In the genomic region with DNA sequence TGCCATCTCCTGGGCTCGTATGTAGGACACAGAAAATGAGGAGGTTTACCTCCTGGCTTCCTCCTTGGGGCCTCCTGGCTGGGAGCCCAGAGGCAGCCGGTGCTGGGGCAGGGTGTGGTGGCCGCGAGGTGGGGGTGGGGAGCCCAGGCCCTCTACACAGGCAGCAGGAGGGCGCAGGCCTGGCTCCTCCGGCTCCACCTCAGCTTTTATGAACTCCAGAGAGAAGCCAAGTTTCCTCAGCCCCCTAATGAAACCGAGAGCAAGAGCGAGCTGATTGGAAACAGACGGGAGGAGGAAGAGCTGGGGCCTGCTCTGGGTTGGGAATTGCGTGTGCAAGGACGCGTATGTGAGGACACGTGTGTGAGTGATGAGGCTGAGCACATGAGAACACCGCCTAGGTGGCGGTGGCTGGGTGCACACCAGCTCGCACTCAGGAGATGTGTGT, we compare ENCODE assay signal across 11 cellular contexts. TPM values are rescaled to one million over a fixed set of nuclear protein-coding genes. Genes with fewer than 3 reads are reported as not detected.
DNase-seq lines count a peak whose midpoint lies in the region; ATAC-seq and TF ChIP-seq lines count a peak whose summit lies in the region.
"Had no signal": no experiment of that assay in that cellular context is flagged by ENCODE, and none has a peak within 500 bp of the region (broad histone marks: within the 10 kb centered on the region; RNA-seq: fewer than 3 reads in every experiment).

No MANE protein-coding gene starts in this region.

- H3K4me1 ChIP-seq in uterus, result peaks cover 25 to 26% of the 10 kb centered on the region in 2 donors

- no peaks in the 10 kb centered on the region for H3K9me3 Mint-ChIP-seq in activated naive CD8-positive, alpha-beta T cell treated with anti-CD3 and anti-CD28 coated beads, Interleukin-2, amount 50 U/mL, for 24 hours
- H3K9me3 Mint-ChIP-seq in activated CD4-positive, alpha-beta memory T cell treated with anti-CD3 and anti-CD28 coated beads for 36 hours, result no peaks in the 10 kb centered on the region
- H3K9me3 Mint-ChIP-seq: activated naive CD8-positive, alpha-beta T cell treated with anti-CD3 and anti-CD28 coated beads, Interleukin-2, amount 10 ng/mL, durations not matched to agents 7 days and 5 days; CD4-positive, CD25-positive, alpha-beta regulatory T cell; IgD-negative memory B cell had no signal

- H3K9me3 ChIP-seq in uterus, result no peaks in the 10 kb centered on the region

- H3K27ac ChIP-seq in uterus, result peak overlapping the region; percentile 93

- no peaks in the 10 kb centered on the region for H3K27me3 Mint-ChIP-seq in activated naive CD8-positive, alpha-beta T cell treated with anti-CD3 and anti-CD28 coated beads, Interleukin-2, amount 50 U/mL, for 24 hours
- no peaks in the 10 kb centered on the region for H3K27me3 Mint-ChIP-seq in activated CD4-positive, alpha-beta memory T cell treated with anti-CD3 and anti-CD28 coated beads for 36 hours

- CTCF ChIA-PET in activated CD4-positive, alpha-beta memory T cell treated with anti-CD3 and anti-CD28 coated beads for 36 hours (lab: Charles Lee), result interaction anchor here (0.9 to 2.2 kb wide), 6 partner anchors 15 to 114 kb away, joined by 3 to 11 read pairs (median 4); no protein-coding TSS in a partner anchor

- no peak for ATAC-seq in activated naive CD8-positive, alpha-beta T cell treated with anti-CD3 and anti-CD28 coated beads, Interleukin-2, amount 50 U/mL, for 24 hours
- no peak for ATAC-seq in GM18505 (IDR thresholded peaks at IDR 0.05; ENCODE audit: unreplicated experiment)

- H3K27me3 ChIP-seq in uterus, result no peaks in the 10 kb centered on the region

- no peaks in the 10 kb centered on the region for H3K36me3 Mint-ChIP-seq in activated naive CD8-positive, alpha-beta T cell treated with anti-CD3 and anti-CD28 coated beads, Interleukin-2, amount 50 U/mL, for 24 hours (ENCODE audit: low read depth)
- no peaks in the 10 kb centered on the region for H3K36me3 Mint-ChIP-seq in activated CD4-positive, alpha-beta memory T cell treated with anti-CD3 and anti-CD28 coated beads for 36 hours
- H3K36me3 Mint-ChIP-seq: activated naive CD8-positive, alpha-beta T cell treated with anti-CD3 and anti-CD28 coated beads, Interleukin-2, amount 10 ng/mL, durations not matched to agents 7 days and 5 days; CD4-positive, CD25-positive, alpha-beta regulatory T cell; IgD-negative memory B cell had no signal

- no peak overlapping the region for H3K27ac Mint-ChIP-seq in activated naive CD8-positive, alpha-beta T cell treated with anti-CD3 and anti-CD28 coated beads, Interleukin-2, amount 50 U/mL, for 24 hours
- H3K27ac Mint-ChIP-seq in activated CD4-positive, alpha-beta memory T cell treated with anti-CD3 and anti-CD28 coated beads for 36 hours, result no peak overlapping the region
- H3K27ac Mint-ChIP-seq: activated naive CD8-positive, alpha-beta T cell treated with anti-CD3 and anti-CD28 coated beads, Interleukin-2, amount 10 ng/mL, durations not matched to agents 7 days and 5 days; CD4-positive, CD25-positive, alpha-beta regulatory T cell; IgD-negative memory B cell had no signal

- TF ChIP-seq POLR2A in uterus (IDR thresholded peaks at IDR 0.05), result peak in 1 of 2 donors; percentile 26
- no peak for TF ChIP-seq POLR2A in GM18505 (IDR thresholded peaks at IDR 0.05; ENCODE audit: borderline replicate concordance, extremely low read depth, insufficient read depth, insufficient read length)

- in situ Hi-C loops in astrocyte of the cerebellum (cut with HindIII; ENCODE audit: low sequenced_read_pairs), result no loop called here

- intact Hi-C loops in uterus (cut with DNase I; ENCODE audit: low total_unique reads), result no loop called here
- intact Hi-C loops in activated CD4-positive, alpha-beta memory T cell treated with anti-CD3 and anti-CD28 coated beads for 36 hours (cut with micrococcal nuclease), result no loop called here

- no peak overlapping the region for H3K4me3 ChIP-seq in astrocyte of the cerebellum (ENCODE audit: low read depth, low read length)
- H3K4me3 ChIP-seq in uterus, result no peak overlapping the region

- H3K4me3 Mint-ChIP-seq in activated naive CD8-positive, alpha-beta T cell treated with anti-CD3 and anti-CD28 coated beads, Interleukin-2, amount 50 U/mL, for 24 hours, result no peak overlapping the region
- H3K4me3 Mint-ChIP-seq in activated CD4-positive, alpha-beta memory T cell treated with anti-CD3 and anti-CD28 coated beads for 36 hours, result no peak overlapping the region
- H3K4me3 Mint-ChIP-seq: activated naive CD8-positive, alpha-beta T cell treated with anti-CD3 and anti-CD28 coated beads, Interleukin-2, amount 10 ng/mL, durations not matched to agents 7 days and 5 days; CD4-positive, CD25-positive, alpha-beta regulatory T cell; IgD-negative memory B cell had no signal

- no peaks in the 10 kb centered on the region for H3K36me3 ChIP-seq in uterus

- H3K4me1 Mint-ChIP-seq in activated naive CD8-positive, alpha-beta T cell treated with anti-CD3 and anti-CD28 coated beads, Interleukin-2, amount 50 U/mL, for 24 hours, result no peaks in the 10 kb centered on the region
- H3K4me1 Mint-ChIP-seq in activated CD4-positive, alpha-beta memory T cell treated with anti-CD3 and anti-CD28 coated beads for 36 hours (ENCODE audit: low read depth), result no peaks in the 10 kb centered on the region
- H3K4me1 Mint-ChIP-seq: CD4-positive, CD25-positive, alpha-beta regulatory T cell; IgD-negative memory B cell had no signal

- POLR2A ChIA-PET in activated CD4-positive, alpha-beta memory T cell treated with anti-CD3 and anti-CD28 coated beads for 36 hours (lab: Charles Lee), result no interaction called here

- DNase-seq in NCI-H345 (lab: John Stamatoyannopoulos, UW), result peak; percentile 17
- DNase-seq in NCI-H345 treated with DMSO at 0.1 percent for 48 hours (lab: John Stamatoyannopoulos, UW; ENCODE audit: unreplicated experiment), result no peak
- DNase-seq in astrocyte of the cerebellum (ENCODE audit: low read depth), result peak; percentile 42
- DNase-seq in iris pigment epithelial cell (ENCODE audit: low read depth), result peak; percentile 54
- DNase-seq in uterus, result peak; percentile 83
- no peak for DNase-seq in activated naive CD8-positive, alpha-beta T cell treated with anti-CD3 and anti-CD28 coated beads, Interleukin-2, amount 50 U/mL, for 24 hours
- no peak for DNase-seq in activated CD4-positive, alpha-beta memory T cell treated with anti-CD3 and anti-CD28 coated beads for 36 hours
- DNase-seq: activated naive CD8-positive, alpha-beta T cell treated with anti-CD3 and anti-CD28 coated beads, Interleukin-2, amount 10 ng/mL, durations not matched to agents 7 days and 5 days; CD4-positive, CD25-positive, alpha-beta regulatory T cell had no signal

- TF ChIP-seq CTCF in astrocyte of the cerebellum (IDR thresholded peaks at IDR 0.05; ENCODE audit: low read depth, low read length, missing control alignments) (no peak), uterus (IDR thresholded peaks at IDR 0.05) (peak in 2 of 4 experiments; percentile 6 to 7)

RNA-seq across cellular contexts. Expression of a gene that starts 23.1 kb away (rescaled TPM):
- 10 to 100 TPM in 3 of 4 donors, 1 to 10 TPM in 1; 2.6 to 15.5 (median 11.1) TPM for total RNA-seq in uterus
- 1 to 10 TPM; 5.0 to 5.6 TPM for total RNA-seq in activated CD4-positive, alpha-beta memory T cell treated with anti-CD3 and anti-CD28 coated beads for 36 hours

RNA-seq across cellular contexts. Expression of a gene that starts 37.0 kb away (rescaled TPM):
- 10 to 100 TPM; 23.2 to 99.4 (median 33.6) TPM for total RNA-seq in uterus
- total RNA-seq in activated CD4-positive, alpha-beta memory T cell treated with anti-CD3 and anti-CD28 coated beads for 36 hours, result 10 to 100 TPM; 59.2 to 61.3 TPM

RNA-seq across cellular contexts. Expression of a gene that starts 38.5 kb away (rescaled TPM):
- 10 to 100 TPM; 13.4 to 28.1 (median 15.8) TPM for total RNA-seq in uterus
- total RNA-seq in activated CD4-positive, alpha-beta memory T cell treated with anti-CD3 and anti-CD28 coated beads for 36 hours, result 10 to 100 TPM; 89.8 to 90.9 TPM

Comparison
In these comparisons a context has a peak if more than half of its experiments do, and no peak if none do; other contexts are left out.
1. DNase-seq: peak in NCI-H345 (single experiment), astrocyte of the cerebellum (single experiment), iris pigment epithelial cell (single experiment) and uterus (2 of 2); none in NCI-H345 treated with DMSO at 0.1 percent for 48 hours (single experiment), activated naive CD8-positive, alpha-beta T cell treated with anti-CD3 and anti-CD28 coated beads, Interleukin-2, amount 50 U/mL, for 24 hours (single experiment) and activated CD4-positive, alpha-beta memory T cell treated with anti-CD3 and anti-CD28 coated beads for 36 hours (single experiment).